In the genomic region with DNA sequence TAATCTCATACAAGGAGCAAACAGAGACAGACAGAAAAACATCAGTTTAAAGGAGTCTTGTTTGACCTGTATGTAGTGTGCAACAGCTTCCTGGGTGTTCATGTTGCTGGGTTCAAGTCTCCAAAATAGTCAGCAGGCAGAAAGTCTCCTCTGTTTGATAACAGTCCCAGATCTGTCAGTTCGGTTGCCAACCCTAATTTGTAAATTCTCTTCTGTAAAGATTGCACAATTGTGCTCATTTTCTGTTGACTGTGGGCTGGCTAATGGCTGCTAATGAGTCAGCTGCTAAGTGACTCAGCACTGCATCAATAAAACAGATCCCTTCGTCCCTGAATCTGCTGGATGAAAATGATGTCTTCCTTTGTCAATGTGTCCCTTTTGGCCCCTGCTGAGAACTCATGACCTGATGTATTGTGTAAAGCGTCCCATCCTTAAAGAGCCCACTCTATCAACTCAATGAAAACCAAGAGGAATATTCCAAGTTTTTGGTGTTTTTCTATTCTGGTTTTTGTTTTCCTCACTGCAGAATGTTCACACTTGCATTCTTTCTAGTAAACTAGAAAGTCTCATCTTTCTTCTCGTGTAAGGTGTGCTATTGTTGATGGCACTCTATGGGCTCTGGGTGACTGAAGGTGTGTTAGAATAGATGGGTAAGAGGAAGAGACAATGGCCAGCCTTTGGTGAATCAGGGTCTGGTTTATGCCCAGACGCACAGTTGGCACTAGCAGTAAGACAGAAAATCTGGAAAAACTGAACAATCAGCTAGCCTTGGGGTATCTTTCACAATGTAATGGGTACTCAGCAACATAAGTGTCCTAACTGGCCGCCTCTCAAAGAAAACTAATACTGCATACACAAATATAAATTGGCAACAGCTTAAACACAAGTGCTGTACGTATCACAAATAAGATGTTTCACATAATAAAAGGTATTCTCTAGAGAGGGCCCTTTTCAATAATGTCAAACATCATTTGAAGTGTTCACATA, we compare ENCODE assay signal across 1 cellular context.
TF ChIP-seq lines count a peak whose summit lies in the region.

No MANE protein-coding gene starts in this region.

TF ChIP-seq in HEK293, 187 proteins besides CTCF, POLR2A, EP300 and RAD21 (continued from another document and continues in another):
- TF ChIP-seq ZNF513 (tag by site-specific recombination; IDR thresholded peaks at IDR 0.05), result no peak
- no peak for TF ChIP-seq ZNF16 (tag by site-specific recombination; IDR thresholded peaks at IDR 0.05; ENCODE audit: low read depth)
- TF ChIP-seq PRDM10 (tag by site-specific recombination; IDR thresholded peaks at IDR 0.05), result peak; percentile 80
- TF ChIP-seq YY2 (tag by site-specific recombination; IDR thresholded peaks at IDR 0.05), result peak; percentile 89
- TF ChIP-seq ZNF48 (tag by site-specific recombination; IDR thresholded peaks at IDR 0.05), result no peak
- TF ChIP-seq ZFP37 (tag by site-specific recombination; IDR thresholded peaks at IDR 0.05), result peak; percentile 85
- TF ChIP-seq WT1 (tag by site-specific recombination; IDR thresholded peaks at IDR 0.05), result peak; percentile 74
- no peak for TF ChIP-seq ZNF473 (tag by site-specific recombination; IDR thresholded peaks at IDR 0.05)
- TF ChIP-seq SCRT2 (tag by site-specific recombination; IDR thresholded peaks at IDR 0.05), result peak; percentile 95
- TF ChIP-seq ZNF529 (tag by site-specific recombination; IDR thresholded peaks at IDR 0.05; ENCODE audit: insufficient replicate concordance), result peak; percentile 26
- TF ChIP-seq ZNF488 (tag by site-specific recombination; IDR thresholded peaks at IDR 0.05), result no peak
- TF ChIP-seq ZNF157 (tag by site-specific recombination; IDR thresholded peaks at IDR 0.05), result no peak
- TF ChIP-seq, protein P1, sequence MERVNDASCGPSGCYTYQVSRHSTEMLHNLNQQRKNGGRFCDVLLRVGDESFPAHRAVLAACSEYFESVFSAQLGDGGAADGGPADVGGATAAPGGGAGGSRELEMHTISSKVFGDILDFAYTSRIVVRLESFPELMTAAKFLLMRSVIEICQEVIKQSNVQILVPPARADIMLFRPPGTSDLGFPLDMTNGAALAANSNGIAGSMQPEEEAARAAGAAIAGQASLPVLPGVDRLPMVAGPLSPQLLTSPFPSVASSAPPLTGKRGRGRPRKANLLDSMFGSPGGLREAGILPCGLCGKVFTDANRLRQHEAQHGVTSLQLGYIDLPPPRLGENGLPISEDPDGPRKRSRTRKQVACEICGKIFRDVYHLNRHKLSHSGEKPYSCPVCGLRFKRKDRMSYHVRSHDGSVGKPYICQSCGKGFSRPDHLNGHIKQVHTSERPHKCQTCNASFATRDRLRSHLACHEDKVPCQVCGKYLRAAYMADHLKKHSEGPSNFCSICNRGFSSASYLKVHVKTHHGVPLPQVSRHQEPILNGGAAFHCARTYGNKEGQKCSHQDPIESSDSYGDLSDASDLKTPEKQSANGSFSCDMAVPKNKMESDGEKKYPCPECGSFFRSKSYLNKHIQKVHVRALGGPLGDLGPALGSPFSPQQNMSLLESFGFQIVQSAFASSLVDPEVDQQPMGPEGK (tag by site-specific recombination; IDR thresholded peaks at IDR 0.05), result peak; percentile 80
- 0 out of 2 replicates have a peak, but pooled peaks have one; percentile 19 for TF ChIP-seq ZNF600 (tag by site-specific recombination; IDR thresholded peaks at IDR 0.05)
- peak; percentile 90 for TF ChIP-seq PRDM1 (tag by site-specific recombination; IDR thresholded peaks at IDR 0.05)
- TF ChIP-seq ZFP41 (tag by site-specific recombination; IDR thresholded peaks at IDR 0.05; ENCODE audit: borderline replicate concordance), result no peak
- TF ChIP-seq HOXA7 (CRISPR knock-in tag; IDR thresholded peaks at IDR 0.05; ENCODE audit: borderline replicate concordance), result no peak
- no peak for TF ChIP-seq ZNF777 (tag by site-specific recombination; IDR thresholded peaks at IDR 0.05; ENCODE audit: borderline replicate concordance)
- TF ChIP-seq ZNF544 (tag by site-specific recombination; IDR thresholded peaks at IDR 0.05), result no peak
- no peak for TF ChIP-seq KLF16 (tag by site-specific recombination; IDR thresholded peaks at IDR 0.05)
- TF ChIP-seq MYNN (tag by site-specific recombination; IDR thresholded peaks at IDR 0.05; ENCODE audit: borderline replicate concordance), result peak; percentile 73
- TF ChIP-seq ZIC2 (tag by site-specific recombination; IDR thresholded peaks at IDR 0.05), result peak; percentile 16; the same call in 1 of the 2 replicates
- no peak for TF ChIP-seq ZSCAN5A (tag by site-specific recombination; IDR thresholded peaks at IDR 0.05)
- TF ChIP-seq, protein P2, sequence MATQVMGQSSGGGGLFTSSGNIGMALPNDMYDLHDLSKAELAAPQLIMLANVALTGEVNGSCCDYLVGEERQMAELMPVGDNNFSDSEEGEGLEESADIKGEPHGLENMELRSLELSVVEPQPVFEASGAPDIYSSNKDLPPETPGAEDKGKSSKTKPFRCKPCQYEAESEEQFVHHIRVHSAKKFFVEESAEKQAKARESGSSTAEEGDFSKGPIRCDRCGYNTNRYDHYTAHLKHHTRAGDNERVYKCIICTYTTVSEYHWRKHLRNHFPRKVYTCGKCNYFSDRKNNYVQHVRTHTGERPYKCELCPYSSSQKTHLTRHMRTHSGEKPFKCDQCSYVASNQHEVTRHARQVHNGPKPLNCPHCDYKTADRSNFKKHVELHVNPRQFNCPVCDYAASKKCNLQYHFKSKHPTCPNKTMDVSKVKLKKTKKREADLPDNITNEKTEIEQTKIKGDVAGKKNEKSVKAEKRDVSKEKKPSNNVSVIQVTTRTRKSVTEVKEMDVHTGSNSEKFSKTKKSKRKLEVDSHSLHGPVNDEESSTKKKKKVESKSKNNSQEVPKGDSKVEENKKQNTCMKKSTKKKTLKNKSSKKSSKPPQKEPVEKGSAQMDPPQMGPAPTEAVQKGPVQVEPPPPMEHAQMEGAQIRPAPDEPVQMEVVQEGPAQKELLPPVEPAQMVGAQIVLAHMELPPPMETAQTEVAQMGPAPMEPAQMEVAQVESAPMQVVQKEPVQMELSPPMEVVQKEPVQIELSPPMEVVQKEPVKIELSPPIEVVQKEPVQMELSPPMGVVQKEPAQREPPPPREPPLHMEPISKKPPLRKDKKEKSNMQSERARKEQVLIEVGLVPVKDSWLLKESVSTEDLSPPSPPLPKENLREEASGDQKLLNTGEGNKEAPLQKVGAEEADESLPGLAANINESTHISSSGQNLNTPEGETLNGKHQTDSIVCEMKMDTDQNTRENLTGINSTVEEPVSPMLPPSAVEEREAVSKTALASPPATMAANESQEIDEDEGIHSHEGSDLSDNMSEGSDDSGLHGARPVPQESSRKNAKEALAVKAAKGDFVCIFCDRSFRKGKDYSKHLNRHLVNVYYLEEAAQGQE (tag by site-specific recombination; IDR thresholded peaks at IDR 0.05), result no peak
- TF ChIP-seq ZNF280C (tag by site-specific recombination; IDR thresholded peaks at IDR 0.05), result no peak
- no peak for TF ChIP-seq ZNF555 (tag by site-specific recombination; conservative IDR thresholded peaks at IDR 0.05)
- TF ChIP-seq ZNF76 (tag by site-specific recombination; IDR thresholded peaks at IDR 0.05; ENCODE audit: borderline replicate concordance, low read depth), result peak; percentile 66
- TF ChIP-seq, protein P3, sequence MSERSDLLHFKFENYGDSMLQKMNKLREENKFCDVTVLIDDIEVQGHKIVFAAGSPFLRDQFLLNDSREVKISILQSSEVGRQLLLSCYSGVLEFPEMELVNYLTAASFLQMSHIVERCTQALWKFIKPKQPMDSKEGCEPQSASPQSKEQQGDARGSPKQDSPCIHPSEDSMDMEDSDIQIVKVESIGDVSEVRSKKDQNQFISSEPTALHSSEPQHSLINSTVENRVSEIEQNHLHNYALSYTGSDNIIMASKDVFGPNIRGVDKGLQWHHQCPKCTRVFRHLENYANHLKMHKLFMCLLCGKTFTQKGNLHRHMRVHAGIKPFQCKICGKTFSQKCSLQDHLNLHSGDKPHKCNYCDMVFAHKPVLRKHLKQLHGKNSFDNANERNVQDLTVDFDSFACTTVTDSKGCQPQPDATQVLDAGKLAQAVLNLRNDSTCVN (tag by site-specific recombination; optimal IDR thresholded peaks at IDR 0.05), result no peak
- TF ChIP-seq FEZF1 (tag by site-specific recombination; IDR thresholded peaks at IDR 0.05), result peak; percentile 95
- TF ChIP-seq ELK4 (IDR thresholded peaks at IDR 0.05; ENCODE audit: borderline replicate concordance, low read depth, low read length), result no peak
- no peak for TF ChIP-seq ZNF654 (tag by site-specific recombination; IDR thresholded peaks at IDR 0.05; ENCODE audit: low read depth)
- no peak for TF ChIP-seq ZSCAN16 (tag by site-specific recombination; IDR thresholded peaks at IDR 0.05)
- peak; percentile 75 for TF ChIP-seq GLIS1 (tag by site-specific recombination; IDR thresholded peaks at IDR 0.05)
- TF ChIP-seq ZNF37A (tag by site-specific recombination; IDR thresholded peaks at IDR 0.05), result no peak
- 0 out of 2 replicates have a peak, but pooled peaks have one; percentile 27 for TF ChIP-seq ZNF211 (tag by site-specific recombination; IDR thresholded peaks at IDR 0.05; ENCODE audit: low read depth)
- TF ChIP-seq ZNF292 (tag by site-specific recombination; IDR thresholded peaks at IDR 0.05; ENCODE audit: borderline replicate concordance, low read depth), result no peak
